8 cellular contexts compared by ENCODE assay signal in genomic region chr7:123154231-123154860, GRCh38. TPM values are rescaled to one million over a fixed set of nuclear protein-coding genes. Genes with fewer than 3 reads are reported as not detected.
DNase-seq lines count a peak whose midpoint lies in the region; TF ChIP-seq lines count a peak whose summit lies in the region.

No MANE protein-coding gene starts in this region.

- no peak for TF ChIP-seq POLR2A in breast epithelium (IDR thresholded peaks at IDR 0.05)

- intact Hi-C loops in breast epithelium (cut with DNase I; ENCODE audit: low total_unique reads) = no loop called here

- no peak overlapping the region for H3K27ac ChIP-seq in HEK293 (ENCODE audit: extremely low read depth, low read depth, low read length)
- H3K27ac ChIP-seq in breast epithelium = no peak overlapping the region

- no peak overlapping the region for H3K4me3 ChIP-seq in HEK293 (ENCODE audit: low read depth, low read length)
- H3K4me3 ChIP-seq in LNCaP clone FGC (ENCODE audit: low read depth, low read length) = no peak overlapping the region
- no peak overlapping the region for H3K4me3 ChIP-seq in breast epithelium

- H3K9me3 ChIP-seq in HEK293 (ENCODE audit: control insufficient read depth, insufficient read depth, low read depth, low read length) (no peaks in the 10 kb centered on the region), breast epithelium (no peaks in the 10 kb centered on the region)

- H3K36me3 ChIP-seq in HEK293 (ENCODE audit: control insufficient read depth in 2 of 2, insufficient read depth in 1 of 2, low read length in 2 of 2) = no peaks in the 10 kb centered on the region
- H3K36me3 ChIP-seq in breast epithelium = no peaks in the 10 kb centered on the region

- peak; percentile 1 for DNase-seq in stimulated activated CD4-positive, alpha-beta T cell treated with anti-CD3 and anti-CD28 coated beads, Interleukin-12 subunit alpha, Interleukin-12 subunit beta, amount 100 ng/mL, for 4 hours
- no peak for DNase-seq in stimulated activated CD4-positive, alpha-beta T cell treated with anti-CD3 and anti-CD28 coated beads, Interleukin-4, amount 100 ng/mL, for 1 hour
- peak; percentile 75 for DNase-seq in LNCaP clone FGC (ENCODE audit: low read depth)
- DNase-seq in RKO (ENCODE audit: low spot score) = peak; percentile 91
- peak; percentile 64 to 67 for DNase-seq in breast epithelium (ENCODE audit: low spot score in 2 of 2)
- DNase-seq in iris pigment epithelial cell (ENCODE audit: low read depth) = peak; percentile 87
- DNase-seq in stimulated activated CD4-positive, alpha-beta T cell treated with anti-CD3 and anti-CD28 coated beads, Interleukin-1b, Interleukin-23, amount 100 ng/mL, for 48 hours = peak; percentile 37

- no peaks in the 10 kb centered on the region for H3K27me3 ChIP-seq in breast epithelium

- H3K4me1 ChIP-seq in HEK293 (ENCODE audit: control insufficient read depth, insufficient read depth, low read length) = no peaks in the 10 kb centered on the region
- H3K4me1 ChIP-seq in breast epithelium = no peaks in the 10 kb centered on the region

- TF ChIP-seq CTCF in HEK293 (tag by site-specific recombination; IDR thresholded peaks at IDR 0.05) = peak; percentile 19; the same call in 1 of the 2 replicates
- peak; percentile 81 for TF ChIP-seq CTCF in LNCaP clone FGC (IDR thresholded peaks at IDR 0.05; ENCODE audit: control insufficient read depth, extremely low read depth, insufficient read depth)
- peak; percentile 57 to 81 (median 79) for TF ChIP-seq CTCF in breast epithelium (IDR thresholded peaks at IDR 0.05)

- CTCF ChIA-PET in HEK293 (lab: Yijun Ruan, JAX) = interaction anchor here (0.5 to 2.9 kb wide), 21 partner anchors 9 to 621 kb away, joined by 3 to 13 read pairs (median 3); no protein-coding TSS in a partner anchor

- POLR2A ChIA-PET in HEK293 (lab: Yijun Ruan, JAX) = no interaction called here

TF ChIP-seq in HEK293, 187 proteins besides CTCF, POLR2A, EP300 and RAD21 (continues in another document):
- TF ChIP-seq ZNF335 (tag by site-specific recombination; conservative IDR thresholded peaks at IDR 0.05) (0 out of 2 replicates have a peak, but pooled peaks have one; percentile 14), ZNF350 (tag by site-specific recombination; IDR thresholded peaks at IDR 0.05) (no peak), ZNF629 (tag by site-specific recombination; IDR thresholded peaks at IDR 0.05) (peak; percentile 98), MEIS1 (CRISPR knock-in tag; IDR thresholded peaks at IDR 0.05; ENCODE audit: borderline replicate concordance) (no peak), ZNF654 (tag by site-specific recombination; IDR thresholded peaks at IDR 0.05; ENCODE audit: low read depth) (peak; percentile 84), ZNF768 (tag by site-specific recombination; IDR thresholded peaks at IDR 0.05) (no peak), ZNF660 (tag by site-specific recombination; IDR thresholded peaks at IDR 0.05) (peak; percentile 67), KLF9 (tag by site-specific recombination; IDR thresholded peaks at IDR 0.05; ENCODE audit: low read depth) (no peak), ZNF169 (tag by site-specific recombination; IDR thresholded peaks at IDR 0.05) (no peak), PRDM1 (tag by site-specific recombination; IDR thresholded peaks at IDR 0.05) (no peak), ZBTB21 (tag by site-specific recombination; IDR thresholded peaks at IDR 0.05) (peak; percentile 97), SP7 (tag by site-specific recombination; IDR thresholded peaks at IDR 0.05) (0 out of 2 replicates have a peak, but pooled peaks have one; percentile 17), ZNF391 (tag by site-specific recombination; IDR thresholded peaks at IDR 0.05; ENCODE audit: borderline replicate concordance, low read depth) (no peak), ZNF2 (tag by site-specific recombination; IDR thresholded peaks at IDR 0.05) (peak; percentile 44; the same call in 1 of the 2 replicates), ZNF658 (tag by site-specific recombination; IDR thresholded peaks at IDR 0.05) (no peak), ZFP37 (tag by site-specific recombination; IDR thresholded peaks at IDR 0.05) (0 out of 2 replicates have a peak, but pooled peaks have one; percentile 55), GLI2 (tag by site-specific recombination; IDR thresholded peaks at IDR 0.05; ENCODE audit: borderline replicate concordance, low read depth) (no peak), SCRT2 (tag by site-specific recombination; IDR thresholded peaks at IDR 0.05) (peak; percentile 54; the same call in 1 of the 2 replicates), ZNF514 (tag by site-specific recombination; IDR thresholded peaks at IDR 0.05) (no peak), ZNF239 (tag by site-specific recombination; IDR thresholded peaks at IDR 0.05) (no peak), ZNF433 (tag by site-specific recombination; IDR thresholded peaks at IDR 0.05; ENCODE audit: low read depth) (no peak), ZNF692 (tag by site-specific recombination; IDR thresholded peaks at IDR 0.05) (no peak), ZNF266 (tag by site-specific recombination; IDR thresholded peaks at IDR 0.05; ENCODE audit: low read depth) (no peak), ZBTB17 (tag by site-specific recombination; IDR thresholded peaks at IDR 0.05) (peak; percentile 44; the same call in 1 of the 2 replicates), GLI4 (tag by site-specific recombination; IDR thresholded peaks at IDR 0.05) (no peak), KLF10 (tag by site-specific recombination; IDR thresholded peaks at IDR 0.05) (no peak)
- TF ChIP-seq, protein P1, sequence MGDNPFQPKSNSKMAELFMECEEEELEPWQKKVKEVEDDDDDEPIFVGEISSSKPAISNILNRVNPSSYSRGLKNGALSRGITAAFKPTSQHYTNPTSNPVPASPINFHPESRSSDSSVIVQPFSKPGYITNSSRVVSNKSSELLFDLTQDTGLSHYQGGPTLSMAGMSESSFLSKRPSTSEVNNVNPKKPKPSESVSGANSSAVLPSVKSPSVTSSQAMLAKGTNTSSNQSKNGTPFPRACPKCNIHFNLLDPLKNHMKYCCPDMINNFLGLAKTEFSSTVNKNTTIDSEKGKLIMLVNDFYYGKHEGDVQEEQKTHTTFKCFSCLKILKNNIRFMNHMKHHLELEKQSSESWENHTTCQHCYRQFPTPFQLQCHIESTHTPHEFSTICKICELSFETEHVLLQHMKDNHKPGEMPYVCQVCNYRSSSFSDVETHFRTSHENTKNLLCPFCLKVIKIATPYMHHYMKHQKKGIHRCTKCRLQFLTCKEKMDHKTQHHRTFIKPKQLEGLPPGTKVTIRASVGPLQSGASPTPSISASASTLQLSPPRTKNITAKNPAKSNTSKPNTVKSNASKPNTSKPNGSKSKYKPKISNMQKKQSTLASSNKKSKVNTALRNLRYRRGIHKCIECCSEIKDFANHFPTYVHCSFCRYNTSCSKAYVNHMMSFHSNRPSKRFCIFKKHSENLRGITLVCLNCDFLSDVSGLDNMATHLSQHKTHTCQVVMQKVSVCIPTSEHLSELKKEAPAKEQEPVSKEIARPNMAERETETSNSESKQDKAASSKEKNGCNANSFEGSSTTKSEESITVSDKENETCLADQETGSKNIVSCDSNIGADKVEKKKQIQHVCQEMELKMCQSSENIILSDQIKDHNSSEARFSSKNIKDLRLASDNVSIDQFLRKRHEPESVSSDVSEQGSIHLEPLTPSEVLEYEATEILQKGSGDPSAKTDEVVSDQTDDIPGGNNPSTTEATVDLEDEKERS (tag by site-specific recombination; IDR thresholded peaks at IDR 0.05) = no peak
- TF ChIP-seq, protein P2, sequence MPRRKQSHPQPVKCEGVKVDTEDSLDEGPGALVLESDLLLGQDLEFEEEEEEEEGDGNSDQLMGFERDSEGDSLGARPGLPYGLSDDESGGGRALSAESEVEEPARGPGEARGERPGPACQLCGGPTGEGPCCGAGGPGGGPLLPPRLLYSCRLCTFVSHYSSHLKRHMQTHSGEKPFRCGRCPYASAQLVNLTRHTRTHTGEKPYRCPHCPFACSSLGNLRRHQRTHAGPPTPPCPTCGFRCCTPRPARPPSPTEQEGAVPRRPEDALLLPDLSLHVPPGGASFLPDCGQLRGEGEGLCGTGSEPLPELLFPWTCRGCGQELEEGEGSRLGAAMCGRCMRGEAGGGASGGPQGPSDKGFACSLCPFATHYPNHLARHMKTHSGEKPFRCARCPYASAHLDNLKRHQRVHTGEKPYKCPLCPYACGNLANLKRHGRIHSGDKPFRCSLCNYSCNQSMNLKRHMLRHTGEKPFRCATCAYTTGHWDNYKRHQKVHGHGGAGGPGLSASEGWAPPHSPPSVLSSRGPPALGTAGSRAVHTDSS (tag by site-specific recombination; IDR thresholded peaks at IDR 0.05) = 0 out of 2 replicates have a peak, but pooled peaks have one; percentile 6
- TF ChIP-seq, protein P3, sequence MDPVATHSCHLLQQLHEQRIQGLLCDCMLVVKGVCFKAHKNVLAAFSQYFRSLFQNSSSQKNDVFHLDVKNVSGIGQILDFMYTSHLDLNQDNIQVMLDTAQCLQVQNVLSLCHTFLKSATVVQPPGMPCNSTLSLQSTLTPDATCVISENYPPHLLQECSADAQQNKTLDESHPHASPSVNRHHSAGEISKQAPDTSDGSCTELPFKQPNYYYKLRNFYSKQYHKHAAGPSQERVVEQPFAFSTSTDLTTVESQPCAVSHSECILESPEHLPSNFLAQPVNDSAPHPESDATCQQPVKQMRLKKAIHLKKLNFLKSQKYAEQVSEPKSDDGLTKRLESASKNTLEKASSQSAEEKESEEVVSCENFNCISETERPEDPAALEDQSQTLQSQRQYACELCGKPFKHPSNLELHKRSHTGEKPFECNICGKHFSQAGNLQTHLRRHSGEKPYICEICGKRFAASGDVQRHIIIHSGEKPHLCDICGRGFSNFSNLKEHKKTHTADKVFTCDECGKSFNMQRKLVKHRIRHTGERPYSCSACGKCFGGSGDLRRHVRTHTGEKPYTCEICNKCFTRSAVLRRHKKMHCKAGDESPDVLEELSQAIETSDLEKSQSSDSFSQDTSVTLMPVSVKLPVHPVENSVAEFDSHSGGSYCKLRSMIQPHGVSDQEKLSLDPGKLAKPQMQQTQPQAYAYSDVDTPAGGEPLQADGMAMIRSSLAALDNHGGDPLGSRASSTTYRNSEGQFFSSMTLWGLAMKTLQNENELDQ (tag by site-specific recombination; IDR thresholded peaks at IDR 0.05; ENCODE audit: low read depth) = no peak

RNA-seq across cellular contexts. Expression of gene SLC13A1, which starts 45.4 kb away (rescaled TPM):
- total RNA-seq in breast epithelium = not detected

Comparison
In these comparisons a context has a peak if more than half of its experiments do, and no peak if none do; other contexts are left out.
1. CTCF ChIP-seq: peak in every context shown above with its lines; median percentile 81 in LNCaP clone FGC; 79 in breast epithelium; 19 in HEK293.